In genomic region chr16:56199164-56199563, GRCh38 we compare ENCODE assay signal across 10 cellular contexts. TPM values are rescaled to one million over a fixed set of nuclear protein-coding genes. Genes with fewer than 3 reads are reported as not detected.
DNase-seq lines count a peak whose midpoint lies in the region; ATAC-seq and TF ChIP-seq lines count a peak whose summit lies in the region.
"Had no signal": no experiment of that assay in that cellular context is flagged by ENCODE, and none has a peak within 500 bp of the region (broad histone marks: within the 10 kb centered on the region; RNA-seq: fewer than 3 reads in every experiment).

No MANE protein-coding gene starts in this region.

- no peaks in the 10 kb centered on the region for H3K36me3 Mint-ChIP-seq in activated CD8-positive, alpha-beta T cell treated with anti-CD3 and anti-CD28 coated beads for 36 hours (ENCODE audit: low read depth)
- H3K36me3 Mint-ChIP-seq: CD4-positive, CD25-positive, alpha-beta regulatory T cell had no signal

- POLR2A ChIA-PET in activated CD8-positive, alpha-beta T cell treated with anti-CD3 and anti-CD28 coated beads for 36 hours (lab: Charles Lee): interaction anchor here (1.2 kb wide), 2 partner anchors 9 to 11 kb away, joined by 3 to 5 read pairs; no protein-coding TSS in a partner anchor

- peaks cover 33 to 45% (median 37%) of the 10 kb centered on the region in 10 experiments for H3K4me1 ChIP-seq in BLaER1 treated with 17β-estradiol and CSF1 and Interleukin-3, amounts not matched to agents 10 nM and 100 nM
- peaks cover under 1 to 11% (median 1%) of the 10 kb centered on the region in 3 donors for H3K4me1 ChIP-seq in esophagus squamous epithelium

- 40 to 53% methylated on average over 2 of the region's 2 CpGs for WGBS in esophagus squamous epithelium, 2 donors

- no peak for TF ChIP-seq POLR2A in esophagus squamous epithelium (IDR thresholded peaks at IDR 0.05)

- peak overlapping the region; percentile 90 for H3K27ac Mint-ChIP-seq in activated CD8-positive, alpha-beta T cell treated with anti-CD3 and anti-CD28 coated beads for 36 hours
- H3K27ac Mint-ChIP-seq: CD4-positive, CD25-positive, alpha-beta regulatory T cell had no signal

- peak; percentile 44 for ATAC-seq in GM18861 (IDR thresholded peaks at IDR 0.05; ENCODE audit: unreplicated experiment)
- peak; percentile 60 for ATAC-seq in HG03064 (IDR thresholded peaks at IDR 0.05; ENCODE audit: low read depth, unreplicated experiment)
- ATAC-seq in activated CD8-positive, alpha-beta T cell treated with anti-CD3 and anti-CD28 coated beads for 36 hours: peak; percentile 60

- H3K9me3 ChIP-seq in BLaER1 treated with 17β-estradiol and CSF1 and Interleukin-3, amounts not matched to agents 10 nM and 100 nM (replicated peaks in 1 of 11): no peaks in the 10 kb centered on the region
- H3K9me3 ChIP-seq in esophagus squamous epithelium: no peaks in the 10 kb centered on the region

- H3K27me3 Mint-ChIP-seq in activated CD8-positive, alpha-beta T cell treated with anti-CD3 and anti-CD28 coated beads for 36 hours: peaks cover 24% of the 10 kb centered on the region

- peaks cover 0 to 15% (median 0%) of the 10 kb centered on the region in 11 experiments; a peak in 4 of 22 replicates for H4K20me1 ChIP-seq in BLaER1 treated with 17β-estradiol and CSF1 and Interleukin-3, amounts not matched to agents 10 nM and 100 nM

- H3K9ac ChIP-seq in BLaER1 treated with 17β-estradiol and CSF1 and Interleukin-3, amounts not matched to agents 10 nM and 100 nM: no peak overlapping the region

- no peak overlapping the region for H3K27ac ChIP-seq in BLaER1 treated with 17β-estradiol and CSF1 and Interleukin-3, amounts not matched to agents 10 nM and 100 nM
- no peak overlapping the region for H3K27ac ChIP-seq in esophagus squamous epithelium

- intact Hi-C loops in activated CD8-positive, alpha-beta T cell treated with anti-CD3 and anti-CD28 coated beads for 36 hours (cut with micrococcal nuclease): loop anchor here (10.0 kb wide), 2 partner anchors 154 to 444 kb away; no protein-coding TSS in a partner anchor
- intact Hi-C loops in esophagus squamous epithelium (cut with DNase I): no loop called here

- H3K4me3 ChIP-seq in BLaER1 treated with 17β-estradiol and CSF1 and Interleukin-3, amounts not matched to agents 10 nM and 100 nM: no peak overlapping the region
- H3K4me3 ChIP-seq in esophagus squamous epithelium: no peak overlapping the region

- CTCF ChIA-PET in activated CD8-positive, alpha-beta T cell treated with anti-CD3 and anti-CD28 coated beads for 36 hours (lab: Charles Lee): interaction anchor here (0.5 to 2.2 kb wide), 7 partner anchors 10 to 119 kb away, joined by 3 to 6 read pairs (median 3); no protein-coding TSS in a partner anchor

- H3K36me3 ChIP-seq in BLaER1 treated with 17β-estradiol and CSF1 and Interleukin-3, amounts not matched to agents 10 nM and 100 nM: no peaks in the 10 kb centered on the region
- H3K36me3 ChIP-seq in esophagus squamous epithelium: no peaks in the 10 kb centered on the region

- H3K4me3 Mint-ChIP-seq in activated CD8-positive, alpha-beta T cell treated with anti-CD3 and anti-CD28 coated beads for 36 hours: no peak overlapping the region
- H3K4me3 Mint-ChIP-seq: CD4-positive, CD25-positive, alpha-beta regulatory T cell had no signal

- peaks cover 24 to 36% (median 31%) of the 10 kb centered on the region in 11 experiments for H3K27me3 ChIP-seq in BLaER1 treated with 17β-estradiol and CSF1 and Interleukin-3, amounts not matched to agents 10 nM and 100 nM
- peaks cover 0 to 32% (median 2%) of the 10 kb centered on the region in 4 donors for H3K27me3 ChIP-seq in esophagus squamous epithelium

- TF ChIP-seq CTCF in activated CD8-positive, alpha-beta T cell treated with anti-CD3 and anti-CD28 coated beads for 36 hours (IDR thresholded peaks at IDR 0.05): no peak
- TF ChIP-seq CTCF in esophagus squamous epithelium (IDR thresholded peaks at IDR 0.05): no peak

- DNase-seq in activated CD8-positive, alpha-beta T cell treated with anti-CD3 and anti-CD28 coated beads for 36 hours: peak; percentile 59
- DNase-seq in COLO668 (lab: John Stamatoyannopoulos, UW; ENCODE audit: unreplicated experiment) (no peak), esophagus squamous epithelium (lab: John Stamatoyannopoulos, UW) (no peak), HK-2 (ENCODE audit: unreplicated experiment) (no peak), mesenteric fat pad (ENCODE audit: low spot score) (no peak)
- DNase-seq: NCI-H2227 treated with DMSO at 0.1 percent for 48 hours had no signal

- H3K4me2 ChIP-seq in BLaER1 treated with 17β-estradiol and CSF1 and Interleukin-3, amounts not matched to agents 10 nM and 100 nM: peak overlapping the region; percentile 2 to 67 (median 38); a peak in 19 of 22 replicates

- H3K4me1 Mint-ChIP-seq in activated CD8-positive, alpha-beta T cell treated with anti-CD3 and anti-CD28 coated beads for 36 hours (ENCODE audit: low read depth): peaks cover 15% of the 10 kb centered on the region

- H3K9me3 Mint-ChIP-seq in activated CD8-positive, alpha-beta T cell treated with anti-CD3 and anti-CD28 coated beads for 36 hours: peaks cover 2% of the 10 kb centered on the region
- H3K9me3 Mint-ChIP-seq: CD4-positive, CD25-positive, alpha-beta regulatory T cell had no signal

RNA-seq across cellular contexts. Expression of gene GNAO1, which starts 7.9 kb away (rescaled TPM):
- total RNA-seq in activated CD8-positive, alpha-beta T cell treated with anti-CD3 and anti-CD28 coated beads for 36 hours: 1 to 10 TPM; 2.3 to 2.4 TPM
- 1 to 10 TPM in 1 of 4 donors, under 1 TPM in 3; 0.50 to 1.5 (median 0.66) TPM for total RNA-seq in esophagus squamous epithelium
- 3.0 TPM for total RNA-seq in mesenteric fat pad
